ENCODE assay signal across 11 cellular contexts in genomic region chr10:43623351-43623750, GRCh38. TPM values are rescaled to one million over a fixed set of nuclear protein-coding genes. Genes with fewer than 3 reads are reported as not detected.
A peak's percentile ranks its signal among the peaks of the same experiment; 100 is the strongest.
DNase-seq lines count a peak whose midpoint lies in the region; ATAC-seq and TF ChIP-seq lines count a peak whose summit lies in the region.
"Had no signal": no experiment of that assay in that cellular context is flagged by ENCODE, and none has a peak within 500 bp of the region (broad histone marks: within the 10 kb centered on the region; RNA-seq: fewer than 3 reads in every experiment).

No MANE protein-coding gene starts in this region.

- POLR2A ChIA-PET in GM10248 (lab: Yijun Ruan, JAX) = no interaction called here

- peak; percentile 64 to 76 for ATAC-seq in activated CD4-positive, CD25-positive, alpha-beta regulatory T cell treated with anti-CD3 and anti-CD28 coated beads, Interleukin-2, amount 50 U/mL, for 24 hours
- ATAC-seq in gastrocnemius medialis = no peak
- no peak for ATAC-seq in GM18511 (IDR thresholded peaks at IDR 0.05; ENCODE audit: unreplicated experiment)

- TF ChIP-seq POLR2A in gastrocnemius medialis (IDR thresholded peaks at IDR 0.05) = no peak

- no peaks in the 10 kb centered on the region for H3K9me3 ChIP-seq in gastrocnemius medialis

- no peak for DNase-seq in activated CD4-positive, CD25-positive, alpha-beta regulatory T cell treated with anti-CD3 and anti-CD28 coated beads, Interleukin-2, amount 50 U/mL, for 72 hours
- DNase-seq in NCI-H2196 (lab: John Stamatoyannopoulos, UW; ENCODE audit: unreplicated experiment) (peak; percentile 39), dermis microvascular lymphatic vessel endothelial cell (ENCODE audit: low read depth in 2 of 2) (peak; percentile 6 to 23), gastrocnemius medialis (no peak), cortex of kidney (lab: John Stamatoyannopoulos, UW) (no peak), GM10248 (ENCODE audit: extremely low spot score) (no peak)
- DNase-seq: left cardiac atrium, NCI-H2171 treated with DMSO at 0.1 percent for 48 hours had no signal

- H3K4me3 ChIP-seq in gastrocnemius medialis = peak overlapping the region; percentile 0 to 17 (median 6)
- H3K4me3 ChIP-seq: BLaER1 treated with 17β-estradiol and CSF1 and Interleukin-3, amounts not matched to agents 10 nM and 100 nM had no signal

- H3K36me3 ChIP-seq in gastrocnemius medialis = no peaks in the 10 kb centered on the region

- no peak overlapping the region for H3K27ac ChIP-seq in gastrocnemius medialis
- H3K27ac ChIP-seq: BLaER1 treated with 17β-estradiol and CSF1 and Interleukin-3, amounts not matched to agents 10 nM and 100 nM had no signal

- H3K27me3 ChIP-seq in gastrocnemius medialis = no peaks in the 10 kb centered on the region
- H3K27me3 ChIP-seq: BLaER1 treated with 17β-estradiol and CSF1 and Interleukin-3, amounts not matched to agents 10 nM and 100 nM had no signal

- CTCF ChIA-PET in GM10248 (lab: Yijun Ruan, JAX) = interaction anchor here (1.1 to 1.3 kb wide), 3 partner anchors 9 to 12 kb away, joined by 3 to 5 read pairs (median 4); no protein-coding TSS in a partner anchor

- intact Hi-C loops in gastrocnemius medialis (cut with DNase I; ENCODE audit: low total_unique reads) = no loop called here

- in situ Hi-C loops in gastrocnemius medialis (cut with MboI; ENCODE audit: low sequenced_read_pairs in 4 of 4) = no loop called here

- TF ChIP-seq CTCF in gastrocnemius medialis (IDR thresholded peaks at IDR 0.05 in 4 of 5, conservative IDR thresholded peaks at IDR 0.05 in 1 of 5) (no peak), GM10248 (IDR thresholded peaks at IDR 0.05; ENCODE audit: control extremely low read depth, extremely low read depth, low read depth, missing control alignments) (no peak)

- no peaks in the 10 kb centered on the region for H3K4me1 ChIP-seq in gastrocnemius medialis

RNA-seq across cellular contexts. Expression of gene ZNF485, which starts 17.1 kb away (rescaled TPM):
- 0.51 and 0.76 TPM in 2 replicates for total RNA-seq in dermis microvascular lymphatic vessel endothelial cell
- total RNA-seq in gastrocnemius medialis = 1 to 10 TPM; 2.6 to 3.7 (median 2.9) TPM

RNA-seq across cellular contexts. Expression of gene ZNF32, which starts 25.3 kb away (rescaled TPM):
- total RNA-seq in dermis microvascular lymphatic vessel endothelial cell = 16.3 and 23.4 TPM in 2 replicates
- 10 to 100 TPM; 38.1 to 65.5 (median 61.5) TPM for total RNA-seq in gastrocnemius medialis

RNA-seq across cellular contexts. Expression of gene ZNF239, which starts 48.9 kb away (rescaled TPM):
- total RNA-seq in dermis microvascular lymphatic vessel endothelial cell (0.13 and 0.25 TPM in 2 replicates), gastrocnemius medialis (1 to 10 TPM; 2.0 to 4.3 (median 3.2) TPM)

Comparison
In these comparisons a context has a peak if more than half of its experiments do, and no peak if none do; other contexts are left out.
1. ATAC-seq: peak in activated CD4-positive, CD25-positive, alpha-beta regulatory T cell treated with anti-CD3 and anti-CD28 coated beads, Interleukin-2, amount 50 U/mL, for 24 hours (2 of 2); none in gastrocnemius medialis (0 of 2) and GM18511 (single experiment).
2. DNase-seq: peak in NCI-H2196 (single experiment) and dermis microvascular lymphatic vessel endothelial cell (2 of 2); none in activated CD4-positive, CD25-positive, alpha-beta regulatory T cell treated with anti-CD3 and anti-CD28 coated beads, Interleukin-2, amount 50 U/mL, for 72 hours (single experiment), gastrocnemius medialis (0 of 2), cortex of kidney (single experiment) and GM10248 (single experiment).